ENCODE assay signal across 9 cellular contexts in genomic region chr1:200877839-200878551, GRCh38. TPM values are rescaled to one million over a fixed set of nuclear protein-coding genes. Genes with fewer than 3 reads are reported as not detected.
DNase-seq lines count a peak whose midpoint lies in the region; ATAC-seq, FAIRE-seq and TF ChIP-seq lines count a peak whose summit lies in the region.
"Had no signal": no experiment of that assay in that cellular context is flagged by ENCODE, and none has a peak within 500 bp of the region (broad histone marks: within the 10 kb centered on the region; RNA-seq: fewer than 3 reads in every experiment).

No MANE protein-coding gene starts in this region.

- intact Hi-C loops in PC-9 (cut with micrococcal nuclease; ENCODE audit: unreplicated experiment), result no loop called here

- peaks cover 32% of the 10 kb centered on the region for H3K27me3 Mint-ChIP-seq in CD4-positive, CD25-positive, alpha-beta regulatory T cell
- H3K27me3 Mint-ChIP-seq in activated naive CD8-positive, alpha-beta T cell treated with anti-CD3 and anti-CD28 coated beads for 36 hours, result peaks cover 34% of the 10 kb centered on the region

- H3K27me3 ChIP-seq in CD4-positive, CD25-positive, alpha-beta regulatory T cell (ENCODE audit: control insufficient read depth, insufficient read depth, low read length), result peaks cover 7% of the 10 kb centered on the region
- no peaks in the 10 kb centered on the region for H3K27me3 ChIP-seq in PC-9 (ENCODE audit: insufficient read depth, low read depth)

- peak overlapping the region; percentile 78 to 86 (median 85) for H3K27ac Mint-ChIP-seq in CD4-positive, CD25-positive, alpha-beta regulatory T cell
- no peak overlapping the region for H3K27ac Mint-ChIP-seq in activated naive CD8-positive, alpha-beta T cell treated with anti-CD3 and anti-CD28 coated beads for 36 hours

- H3K4me2 ChIP-seq in PC-9, result no peak overlapping the region

- POLR2A ChIA-PET in PC-9 (lab: Charles Lee; ENCODE audit: unreplicated experiment), result interaction anchor here (0.6 kb wide), 1 partner anchor 19 kb away, joined by 5 read pairs; no protein-coding TSS in a partner anchor

- H3K79me2 ChIP-seq in PC-9 (ENCODE audit: low read depth), result no peaks in the 10 kb centered on the region

- H3K4me1 ChIP-seq in CD4-positive, CD25-positive, alpha-beta regulatory T cell (ENCODE audit: control insufficient read depth, insufficient read depth, low read length, poor library complexity, severe bottlenecking), result peaks cover 26% of the 10 kb centered on the region
- no peaks in the 10 kb centered on the region for H3K4me1 ChIP-seq in PC-9 (replicated peaks; ENCODE audit: insufficient read depth)

- no peaks in the 10 kb centered on the region for H3K9me3 Mint-ChIP-seq in CD4-positive, CD25-positive, alpha-beta regulatory T cell
- no peaks in the 10 kb centered on the region for H3K9me3 Mint-ChIP-seq in activated naive CD8-positive, alpha-beta T cell treated with anti-CD3 and anti-CD28 coated beads for 36 hours

- H3K36me3 Mint-ChIP-seq in CD4-positive, CD25-positive, alpha-beta regulatory T cell, result peaks cover 5% of the 10 kb centered on the region
- H3K36me3 Mint-ChIP-seq in activated naive CD8-positive, alpha-beta T cell treated with anti-CD3 and anti-CD28 coated beads for 36 hours, result no peaks in the 10 kb centered on the region

- no peaks in the 10 kb centered on the region for H3K36me3 ChIP-seq in CD4-positive, CD25-positive, alpha-beta regulatory T cell (ENCODE audit: control insufficient read depth, insufficient read depth, low read length)
- no peaks in the 10 kb centered on the region for H3K36me3 ChIP-seq in PC-9 (ENCODE audit: low read depth)

- no peak overlapping the region for H2AFZ ChIP-seq in PC-9

- FAIRE-seq in frontal cortex (lab: Jason Lieb, UNC), result no peak

- H3K4me3 Mint-ChIP-seq in CD4-positive, CD25-positive, alpha-beta regulatory T cell, result peak overlapping the region; percentile 18 to 65 (median 52)
- no peak overlapping the region for H3K4me3 Mint-ChIP-seq in activated naive CD8-positive, alpha-beta T cell treated with anti-CD3 and anti-CD28 coated beads for 36 hours

- no TSS peak for BruUV-seq in PC-9 (replicated peaks; lab: Mats Ljungman, UMichigan)

- no peaks in the 10 kb centered on the region for H3K9me3 ChIP-seq in CD4-positive, CD25-positive, alpha-beta regulatory T cell (ENCODE audit: control insufficient read depth in 2 of 2, low read length in 2 of 2)
- no peaks in the 10 kb centered on the region for H3K9me3 ChIP-seq in PC-9 (ENCODE audit: insufficient read depth, low read depth)

- H3K9me2 ChIP-seq in PC-9 (ENCODE audit: insufficient read depth), result no peaks in the 10 kb centered on the region

- ATAC-seq in CD4-positive, CD25-positive, alpha-beta regulatory T cell (ENCODE audit: low read depth in 2 of 2), result peak; percentile 77 to 79
- ATAC-seq in HG03520 (IDR thresholded peaks at IDR 0.05; ENCODE audit: unreplicated experiment), result peak; percentile 67

- peaks cover 18 to 66% (median 24%) of the 10 kb centered on the region in 4 donors for H3K4me1 Mint-ChIP-seq in CD4-positive, CD25-positive, alpha-beta regulatory T cell
- peaks cover 20% of the 10 kb centered on the region for H3K4me1 Mint-ChIP-seq in activated naive CD8-positive, alpha-beta T cell treated with anti-CD3 and anti-CD28 coated beads for 36 hours

- peak; percentile 33 to 76 (median 37) for DNase-seq in CD4-positive, CD25-positive, alpha-beta regulatory T cell
- DNase-seq in GM20000 (ENCODE audit: low spot score) (peak; percentile 27), NCI-H2227 (lab: John Stamatoyannopoulos, UW; ENCODE audit: unreplicated experiment) (no peak), frontal cortex (ENCODE audit: low spot score in 2 of 2) (no peak), NCI-H446 (lab: John Stamatoyannopoulos, UW) (no peak), PC-9 (no peak)
- peak; percentile 54 for DNase-seq in activated naive CD8-positive, alpha-beta T cell treated with anti-CD3 and anti-CD28 coated beads for 36 hours

- peak overlapping the region; percentile 44 for H3K4me3 ChIP-seq in CD4-positive, CD25-positive, alpha-beta regulatory T cell (ENCODE audit: low read depth, low read length)
- no peak overlapping the region for H3K4me3 ChIP-seq in PC-9

- TF ChIP-seq CTCF in GM20000 (IDR thresholded peaks at IDR 0.05; ENCODE audit: extremely low read depth, missing control alignments) (no peak), PC-9 (conservative IDR thresholded peaks at IDR 0.05) (no peak)

- CTCF ChIA-PET in PC-9 (lab: Charles Lee), result interaction anchor here (0.7 kb wide), 1 partner anchor 943 kb away, joined by 6 read pairs; no protein-coding TSS in a partner anchor

- no peaks in the 10 kb centered on the region for H4K20me1 ChIP-seq in PC-9 (ENCODE audit: insufficient read depth)

- H3F3A ChIP-seq in PC-9 (ENCODE audit: insufficient read depth, low read depth), result peaks cover 5% of the 10 kb centered on the region; the same call in 1 of the 2 replicates

- peak overlapping the region; percentile 54 for H3K27ac ChIP-seq in CD4-positive, CD25-positive, alpha-beta regulatory T cell (ENCODE audit: insufficient read depth, low read length, poor library complexity, severe bottlenecking)
- H3K27ac ChIP-seq in PC-9, result no peak overlapping the region

RNA-seq across cellular contexts. Expression of gene GPR25, which starts 5.2 kb away (rescaled TPM):
- 1.2 TPM for total RNA-seq in CD4-positive, CD25-positive, alpha-beta regulatory T cell
- 10 to 100 TPM; 19.1 to 41.0 (median 26.8) TPM for polyA plus RNA-seq in CD4-positive, CD25-positive, alpha-beta regulatory T cell
- total RNA-seq in activated naive CD8-positive, alpha-beta T cell treated with anti-CD3 and anti-CD28 coated beads for 36 hours, result not detected
- not detected for total RNA-seq in frontal cortex
- not detected in 2 replicates for total RNA-seq in PC-9 (2021)
- total RNA-seq: T-helper 2 cell treated with Interferon-gamma antibody and Interleukin-4, amounts not matched to agents 100 ng/mL and 5 ng/mL, for 36 hours had no signal

RNA-seq across cellular contexts. Expression of gene INAVA, which starts 16.7 kb away (rescaled TPM):
- not detected for total RNA-seq in CD4-positive, CD25-positive, alpha-beta regulatory T cell
- polyA plus RNA-seq in CD4-positive, CD25-positive, alpha-beta regulatory T cell, result under 1 TPM in 2 of 4 donors, not detected in 2; 0.30 to 0.57 TPM
- under 1 TPM in 1 of 2 experiments, not detected in 1; 0.04 TPM for total RNA-seq in activated naive CD8-positive, alpha-beta T cell treated with anti-CD3 and anti-CD28 coated beads for 36 hours
- total RNA-seq in frontal cortex (0.82 TPM), PC-9 (2021) (49.8 and 64.8 TPM in 2 replicates)
- total RNA-seq: T-helper 2 cell treated with Interferon-gamma antibody and Interleukin-4, amounts not matched to agents 100 ng/mL and 5 ng/mL, for 36 hours had no signal

Comparison
In these comparisons a context has a peak if more than half of its experiments do, and no peak if none do; other contexts are left out.
1. DNase-seq: peak in CD4-positive, CD25-positive, alpha-beta regulatory T cell (3 of 3), GM20000 (single experiment) and activated naive CD8-positive, alpha-beta T cell treated with anti-CD3 and anti-CD28 coated beads for 36 hours (single experiment); none in NCI-H2227 (single experiment), frontal cortex (0 of 2), NCI-H446 (0 of 2) and PC-9 (0 of 2).
2. RNA of gene INAVA, which starts 16.7 kb away (total RNA-seq): 49.8 to 64.8 TPM in PC-9; 0.82 TPM in frontal cortex (single experiment), 0.04 TPM in activated naive CD8-positive, alpha-beta T cell treated with anti-CD3 and anti-CD28 coated beads for 36 hours and not detected in CD4-positive, CD25-positive, alpha-beta regulatory T cell (single experiment); every median in the first group is over 10 times any median in the second.